8 cellular contexts compared by ENCODE assay signal in the genomic region with DNA sequence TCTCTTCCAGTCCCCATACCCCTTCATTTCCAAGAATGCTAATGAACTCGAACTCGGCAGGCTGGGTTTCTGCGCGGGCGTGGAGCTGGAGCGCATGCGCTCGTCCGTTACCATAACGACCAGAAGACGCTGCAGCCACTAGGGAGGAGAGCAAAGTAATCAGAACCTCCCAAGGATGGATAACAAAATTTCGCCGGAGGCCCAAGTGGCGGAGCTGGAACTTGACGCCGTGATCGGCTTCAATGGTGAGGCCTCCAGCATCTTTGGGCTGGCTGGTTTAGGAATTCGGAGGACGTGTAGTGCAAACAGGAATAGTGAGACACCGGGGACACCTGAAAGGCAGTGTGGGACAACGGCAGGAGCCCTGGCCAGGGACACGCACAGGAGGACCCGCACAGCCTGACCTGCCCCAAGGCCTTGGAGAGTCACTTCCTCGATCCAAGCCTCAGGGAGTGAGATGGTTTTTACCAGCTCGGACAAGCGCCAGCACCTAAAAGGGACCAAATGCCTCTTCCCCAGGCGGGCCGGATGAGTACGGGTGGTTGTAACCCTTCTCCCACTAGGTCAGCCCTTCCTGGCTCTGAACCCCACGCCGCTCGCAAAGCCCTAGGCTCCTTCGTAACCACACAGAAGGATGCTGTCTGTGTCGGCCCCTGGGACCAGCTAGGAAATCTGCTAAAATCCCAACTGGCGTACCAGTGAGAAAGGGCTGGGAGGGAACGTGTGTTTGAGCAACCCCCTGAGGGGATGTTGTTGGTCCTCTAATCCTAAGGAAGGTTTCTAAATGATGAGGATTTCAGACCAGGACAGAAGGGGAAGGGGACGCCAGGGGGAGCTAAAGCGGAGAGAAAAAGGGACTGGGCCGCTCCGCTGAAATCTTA. TPM values are rescaled to one million over a fixed set of nuclear protein-coding genes. Genes with fewer than 3 reads are reported as not detected.
A peak's percentile ranks its signal among the peaks of the same experiment; 100 is the strongest.
DNase-seq lines count a peak whose midpoint lies in the region; ATAC-seq and TF ChIP-seq lines count a peak whose summit lies in the region.

A gene with protein sequence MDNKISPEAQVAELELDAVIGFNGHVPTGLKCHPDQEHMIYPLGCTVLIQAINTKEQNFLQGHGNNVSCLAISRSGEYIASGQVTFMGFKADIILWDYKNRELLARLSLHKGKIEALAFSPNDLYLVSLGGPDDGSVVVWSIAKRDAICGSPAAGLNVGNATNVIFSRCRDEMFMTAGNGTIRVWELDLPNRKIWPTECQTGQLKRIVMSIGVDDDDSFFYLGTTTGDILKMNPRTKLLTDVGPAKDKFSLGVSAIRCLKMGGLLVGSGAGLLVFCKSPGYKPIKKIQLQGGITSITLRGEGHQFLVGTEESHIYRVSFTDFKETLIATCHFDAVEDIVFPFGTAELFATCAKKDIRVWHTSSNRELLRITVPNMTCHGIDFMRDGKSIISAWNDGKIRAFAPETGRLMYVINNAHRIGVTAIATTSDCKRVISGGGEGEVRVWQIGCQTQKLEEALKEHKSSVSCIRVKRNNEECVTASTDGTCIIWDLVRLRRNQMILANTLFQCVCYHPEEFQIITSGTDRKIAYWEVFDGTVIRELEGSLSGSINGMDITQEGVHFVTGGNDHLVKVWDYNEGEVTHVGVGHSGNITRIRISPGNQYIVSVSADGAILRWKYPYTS (plus strand): TSS at position 122 of the 881 bp plus-strand sequence. CDS start 54 bp downstream, at position 176.

- H3K27ac Mint-ChIP-seq in activated T-helper 2 cell treated with anti-CD3 and anti-CD28 coated beads, Interferon-gamma antibody, Interleukin-2, Interleukin-4, amounts not matched to agents 10 μg/mL and 5 μg/mL and 100 μg/mL, durations not matched to agents 14 hours and 24 hours and 36 hours, result peak within 1 kb of the TSS; percentile 79
- H3K27ac Mint-ChIP-seq in natural killer cell, result peak within 1 kb of the TSS; percentile 93 to 99
- peak within 1 kb of the TSS; percentile 85 for H3K27ac Mint-ChIP-seq in stimulated activated memory B cell treated with anti-CD40 and anti-IgM and Interleukin-4, amounts not matched to agents 10 μg/mL and 1 μg/mL and 100 μg/mL, for 72 hours

- H3K4me3 ChIP-seq in GM08714 (ENCODE audit: low read length), result peak within 1 kb of the TSS; percentile 86

- no peaks in the 10 kb centered on the region for H3K36me3 Mint-ChIP-seq in activated T-helper 2 cell treated with anti-CD3 and anti-CD28 coated beads, Interferon-gamma antibody, Interleukin-2, Interleukin-4, amounts not matched to agents 10 μg/mL and 5 μg/mL and 100 μg/mL, durations not matched to agents 14 hours and 24 hours and 36 hours (ENCODE audit: low read depth)
- H3K36me3 Mint-ChIP-seq in natural killer cell, result no peaks in the 10 kb centered on the region
- H3K36me3 Mint-ChIP-seq in stimulated activated memory B cell treated with anti-CD40 and anti-IgM and Interleukin-4, amounts not matched to agents 10 μg/mL and 1 μg/mL and 100 μg/mL, for 72 hours, result no peaks in the 10 kb centered on the region

- ATAC-seq in natural killer cell (peak; percentile 57 to 69 (median 64)), HG02840 (IDR thresholded peaks at IDR 0.05; ENCODE audit: low FRiP score, unreplicated experiment) (no peak)
- ATAC-seq in stimulated activated memory B cell treated with anti-CD40 and anti-IgM and Interleukin-4, amounts not matched to agents 10 μg/mL and 1 μg/mL and 100 μg/mL, for 72 hours, result peak; percentile 73

- peaks cover 15% of the 10 kb centered on the region for H3K4me1 Mint-ChIP-seq in activated T-helper 2 cell treated with anti-CD3 and anti-CD28 coated beads, Interferon-gamma antibody, Interleukin-2, Interleukin-4, amounts not matched to agents 10 μg/mL and 5 μg/mL and 100 μg/mL, durations not matched to agents 14 hours and 24 hours and 36 hours (ENCODE audit: low read depth)
- H3K4me1 Mint-ChIP-seq in natural killer cell, result peaks cover 39 to 44% of the 10 kb centered on the region in 2 donors
- H3K4me1 Mint-ChIP-seq in stimulated activated memory B cell treated with anti-CD40 and anti-IgM and Interleukin-4, amounts not matched to agents 10 μg/mL and 1 μg/mL and 100 μg/mL, for 72 hours, result peaks cover 25% of the 10 kb centered on the region

- H3K9me3 Mint-ChIP-seq in activated T-helper 2 cell treated with anti-CD3 and anti-CD28 coated beads, Interferon-gamma antibody, Interleukin-2, Interleukin-4, amounts not matched to agents 10 μg/mL and 5 μg/mL and 100 μg/mL, durations not matched to agents 14 hours and 24 hours and 36 hours, result no peaks in the 10 kb centered on the region
- no peaks in the 10 kb centered on the region for H3K9me3 Mint-ChIP-seq in natural killer cell
- no peaks in the 10 kb centered on the region for H3K9me3 Mint-ChIP-seq in stimulated activated memory B cell treated with anti-CD40 and anti-IgM and Interleukin-4, amounts not matched to agents 10 μg/mL and 1 μg/mL and 100 μg/mL, for 72 hours

- peak; percentile 76 for TF ChIP-seq CTCF in natural killer cell (IDR thresholded peaks at IDR 0.05)

- no peaks in the 10 kb centered on the region for H3K27me3 Mint-ChIP-seq in activated T-helper 2 cell treated with anti-CD3 and anti-CD28 coated beads, Interferon-gamma antibody, Interleukin-2, Interleukin-4, amounts not matched to agents 10 μg/mL and 5 μg/mL and 100 μg/mL, durations not matched to agents 14 hours and 24 hours and 36 hours (ENCODE audit: low read depth)
- H3K27me3 Mint-ChIP-seq in natural killer cell (ENCODE audit: low read depth in 2 of 2), result no peaks in the 10 kb centered on the region
- no peaks in the 10 kb centered on the region for H3K27me3 Mint-ChIP-seq in stimulated activated memory B cell treated with anti-CD40 and anti-IgM and Interleukin-4, amounts not matched to agents 10 μg/mL and 1 μg/mL and 100 μg/mL, for 72 hours

- intact Hi-C loops in activated T-helper 2 cell treated with anti-CD3 and anti-CD28 coated beads, Interferon-gamma antibody, Interleukin-2, Interleukin-4, amounts not matched to agents 10 μg/mL and 5 μg/mL and 100 μg/mL, durations not matched to agents 14 hours and 24 hours and 36 hours (cut with micrococcal nuclease), result loop anchor here (10.0 kb wide), 1 partner anchor 168 kb away; no protein-coding TSS in a partner anchor
- intact Hi-C loops in natural killer cell (cut with micrococcal nuclease), result loop anchor here (5.0 kb wide), 1 partner anchor 91 kb away; no protein-coding TSS in a partner anchor

- DNase-seq in HS-27A (ENCODE audit: low read depth), result peak; percentile 52
- DNase-seq in RKO (ENCODE audit: low spot score), result peak; percentile 84
- DNase-seq in activated T-helper 2 cell treated with anti-CD3 and anti-CD28 coated beads, Interferon-gamma antibody, Interleukin-2, Interleukin-4, amounts not matched to agents 10 μg/mL and 5 μg/mL and 100 μg/mL, durations not matched to agents 14 hours and 24 hours and 36 hours (ENCODE audit: low spot score), result peak; percentile 68
- DNase-seq in fibroblast of peridontal ligament (ENCODE audit: extremely low read depth), result peak; percentile 78
- DNase-seq in natural killer cell, result peak; percentile 66

- H3K4me3 Mint-ChIP-seq in activated T-helper 2 cell treated with anti-CD3 and anti-CD28 coated beads, Interferon-gamma antibody, Interleukin-2, Interleukin-4, amounts not matched to agents 10 μg/mL and 5 μg/mL and 100 μg/mL, durations not matched to agents 14 hours and 24 hours and 36 hours (ENCODE audit: low read depth), result peak within 1 kb of the TSS; percentile 95
- H3K4me3 Mint-ChIP-seq in natural killer cell, result peak within 1 kb of the TSS; percentile 100
- peak within 1 kb of the TSS; percentile 89 for H3K4me3 Mint-ChIP-seq in stimulated activated memory B cell treated with anti-CD40 and anti-IgM and Interleukin-4, amounts not matched to agents 10 μg/mL and 1 μg/mL and 100 μg/mL, for 72 hours

RNA-seq across cellular contexts. Expression of the gene that starts here (rescaled TPM):
- total RNA-seq in activated T-helper 2 cell treated with anti-CD3 and anti-CD28 coated beads, Interferon-gamma antibody, Interleukin-2, Interleukin-4, amounts not matched to agents 10 μg/mL and 5 μg/mL and 100 μg/mL, durations not matched to agents 14 hours and 24 hours and 36 hours, result not detected in 2 replicates
- not detected for total RNA-seq in natural killer cell

Comparison
In these comparisons a context has a peak if more than half of its experiments do, and no peak if none do; other contexts are left out.
1. Peak in DNase-seq in activated T-helper 2 cell treated with anti-CD3 and anti-CD28 coated beads, Interferon-gamma antibody, Interleukin-2, Interleukin-4, amounts not matched to agents 10 μg/mL and 5 μg/mL and 100 μg/mL, durations not matched to agents 14 hours and 24 hours and 36 hours; RNA of the gene not detected or under 1 TPM.
2. Peak in DNase-seq and ATAC-seq in natural killer cell; RNA of the gene not detected or under 1 TPM.